In the genomic region with DNA sequence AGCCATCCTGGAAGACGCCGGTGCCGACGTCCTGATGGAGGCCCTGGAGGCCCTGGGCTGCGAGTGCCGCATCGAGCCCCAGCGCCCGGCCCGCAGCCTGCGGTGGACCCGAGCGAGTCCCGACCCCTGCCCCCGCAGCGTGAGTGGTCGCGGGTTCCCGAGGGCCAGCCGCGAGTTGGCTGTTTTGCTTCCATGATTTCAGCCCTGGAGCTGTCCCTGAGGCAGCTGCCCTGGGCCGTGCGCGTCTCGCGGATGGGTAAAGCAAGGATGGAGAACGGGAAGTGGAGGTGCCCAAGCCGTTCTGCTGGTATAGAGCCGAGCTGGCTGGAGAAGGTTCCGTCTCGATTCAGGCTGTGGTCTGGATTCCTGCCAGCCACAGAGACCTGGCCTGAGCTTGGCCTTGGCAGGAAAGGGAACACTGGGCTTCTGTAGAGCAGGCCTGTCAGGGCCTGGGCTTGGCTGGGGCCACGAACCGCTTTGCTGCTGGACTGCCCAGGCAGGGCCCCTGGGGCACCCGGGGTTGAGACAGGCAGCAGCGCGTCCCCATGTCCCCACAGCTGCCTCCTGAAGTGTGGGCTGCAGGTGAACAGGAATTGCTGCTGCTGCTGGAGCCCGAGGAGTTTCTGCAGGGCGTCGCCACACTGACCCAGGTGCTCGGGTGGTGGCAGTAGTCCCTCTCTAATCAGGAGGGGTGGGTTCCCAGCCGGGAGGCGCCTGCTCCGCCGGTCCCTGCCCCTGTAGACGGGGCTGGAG, we compare ENCODE assay signal across 8 cellular contexts. TPM values are rescaled to one million over a fixed set of nuclear protein-coding genes. Genes with fewer than 3 reads are reported as not detected.
DNase-seq lines count a peak whose midpoint lies in the region; ATAC-seq and TF ChIP-seq lines count a peak whose summit lies in the region.

No MANE protein-coding gene starts in this region.

- peak; percentile 72 for TF ChIP-seq CTCF in 22Rv1 (IDR thresholded peaks at IDR 0.05)

- H3K4me3 ChIP-seq in SK-N-MC, result peak overlapping the region; percentile 96
- H3K4me3 ChIP-seq in effector memory CD4-positive, alpha-beta T cell (ENCODE audit: insufficient read depth, low read depth, low read length, poor library complexity, severe bottlenecking), result peak overlapping the region; percentile 95

- no peaks in the 10 kb centered on the region for H3K27me3 ChIP-seq in effector memory CD4-positive, alpha-beta T cell (replicated peaks; ENCODE audit: control insufficient read depth, insufficient read depth, low read length, poor library complexity, severe bottlenecking)

- H3K9ac ChIP-seq in SK-N-MC (ENCODE audit: insufficient read length), result peak overlapping the region; percentile 97

- H3K4me1 ChIP-seq in effector memory CD4-positive, alpha-beta T cell (ENCODE audit: control insufficient read depth, insufficient read depth, low read length, poor library complexity, severe bottlenecking), result peaks cover 27% of the 10 kb centered on the region

- H3K9me3 ChIP-seq in SK-N-MC (ENCODE audit: low read depth, low read length), result no peaks in the 10 kb centered on the region
- H3K9me3 ChIP-seq in effector memory CD4-positive, alpha-beta T cell (ENCODE audit: control insufficient read depth, low read length), result no peaks in the 10 kb centered on the region

- H3K27ac ChIP-seq in 22Rv1 (peak overlapping the region; percentile 97), SK-N-MC (no peak overlapping the region)
- H3K27ac ChIP-seq in effector memory CD4-positive, alpha-beta T cell (ENCODE audit: insufficient read depth, low read length, poor library complexity, severe bottlenecking), result peak overlapping the region; percentile 82

- DNase-seq in SK-N-MC (ENCODE audit: low read depth, low spot score), result no peak
- DNase-seq in effector memory CD4-positive, alpha-beta T cell, result no peak
- peak; percentile 52 for DNase-seq in myocyte (ENCODE audit: low read depth)
- no peak for DNase-seq in stimulated activated naive CD4-positive, alpha-beta T cell treated with Interleukin-2 at 50 U/mL for 16 hours (lab: John Stamatoyannopoulos, UW)
- no peak for DNase-seq in kidney glomerular epithelial cell (lab: John Stamatoyannopoulos, UW)

- ATAC-seq in GM21528 (IDR thresholded peaks at IDR 0.05; ENCODE audit: low FRiP score, unreplicated experiment), result peak; percentile 1
- ATAC-seq in GM19467 (IDR thresholded peaks at IDR 0.05; ENCODE audit: unreplicated experiment), result no peak

- H3K36me3 ChIP-seq in SK-N-MC (ENCODE audit: insufficient read depth, low read length), result peaks cover 3% of the 10 kb centered on the region
- peaks cover 29% of the 10 kb centered on the region for H3K36me3 ChIP-seq in effector memory CD4-positive, alpha-beta T cell (ENCODE audit: control insufficient read depth, insufficient read depth, low read length)

RNA-seq across cellular contexts. Expression of gene MRPS34, which starts 0.9 kb away (rescaled TPM):
- total RNA-seq in myocyte, result 152 TPM in 2 replicates
- polyA plus RNA-seq in myocyte (2012), result 113 TPM

RNA-seq across cellular contexts. Expression of gene EME2, which starts 1.3 kb away (rescaled TPM):
- total RNA-seq in myocyte, result 15.0 and 17.2 TPM in 2 replicates
- 8.7 TPM for polyA plus RNA-seq in myocyte (2012)

RNA-seq across cellular contexts. Expression of gene NME3, which starts 2.5 kb away (rescaled TPM):
- 51.2 and 61.2 TPM in 2 replicates for total RNA-seq in myocyte
- polyA plus RNA-seq in myocyte (2012), result 56.2 TPM

RNA-seq across cellular contexts. Expression of gene SPSB3, which starts 8.5 kb away (rescaled TPM):
- total RNA-seq in myocyte, result 27.0 and 39.6 TPM in 2 replicates
- 31.1 TPM for polyA plus RNA-seq in myocyte (2012)

RNA-seq across cellular contexts. Expression of gene NUBP2, which starts 8.9 kb away (rescaled TPM):
- total RNA-seq in myocyte, result 114 and 157 TPM in 2 replicates
- 52.1 TPM for polyA plus RNA-seq in myocyte (2012)
